Comparison of ENCODE assay signal across 24 cellular contexts in genomic region chr3:10137178-10137577, GRCh38. TPM values are rescaled to one million over a fixed set of nuclear protein-coding genes. Genes with fewer than 3 reads are reported as not detected.
"Had no signal": no experiment of that assay in that cellular context is flagged by ENCODE, and none has a peak within 500 bp of the region (broad histone marks: within the 10 kb centered on the region; RNA-seq: fewer than 3 reads in every experiment).

No MANE protein-coding gene starts in this region.

- ATAC-seq: activated CD8-positive, alpha-beta T cell treated with anti-CD3 and anti-CD28 coated beads, Interleukin-2, amount 10 ng/mL, durations not matched to agents 7 days and 5 days; activated naive CD8-positive, alpha-beta T cell treated with anti-CD3 and anti-CD28 coated beads, Interleukin-2, amount 50 U/mL, for 24 hours; gastrocnemius medialis; left ventricle myocardium superior; stimulated activated naive CD8-positive, alpha-beta T cell treated with anti-CD3 and anti-CD28 coated beads, Interleukin-15, amount 100 ng/mL, for 72 hours had no signal

- H3K4me1 ChIP-seq: gastrocnemius medialis, right atrium auricular region had no signal

- H3K4me3 ChIP-seq: coronary artery, gastrocnemius medialis, right atrium auricular region, skin epidermis, upper lobe of left lung had no signal

- H3K27me3 ChIP-seq: brain microvascular endothelial cell, gastrocnemius medialis, right atrium auricular region, upper lobe of left lung had no signal

- H3K27ac ChIP-seq: brain microvascular endothelial cell, coronary artery, gastrocnemius medialis, right atrium auricular region, skin epidermis, upper lobe of left lung had no signal

- H3K9me3 ChIP-seq: gastrocnemius medialis, right atrium auricular region, upper lobe of left lung had no signal

- DNase-seq: activated B cell treated with CpG ODN at 0.5 μM for 24 hours; activated CD4-positive, alpha-beta T cell treated with anti-CD3 and anti-CD28 coated beads, Interleukin-2, amount 10 ng/mL, durations not matched to agents 24 days and 14 days; activated CD8-positive, alpha-beta T cell treated with anti-CD3 and anti-CD28 coated beads, Interleukin-2, amount 10 ng/mL, durations not matched to agents 7 days and 5 days; activated naive CD4-positive, alpha-beta T cell treated with Interleukin-2 at 50 U/mL for 16 hours; activated naive CD8-positive, alpha-beta T cell treated with anti-CD3 and anti-CD28 coated beads, Interleukin-2, amount 50 U/mL, for 24 hours; activated T-cell treated with anti-CD3 and anti-CD28 coated beads, Interleukin-2, amount 50 U/mL, for 24 hours; aorta; brain microvascular endothelial cell; gastrocnemius medialis; head of caudate nucleus; kidney; left ventricle myocardium superior; occipital lobe; stimulated activated CD4-positive, alpha-beta T cell treated with anti-CD3 and anti-CD28 coated beads, Interleukin-15, amount 100 ng/mL, for 24 hours; stimulated activated CD4-positive, alpha-beta T cell treated with anti-CD3 and anti-CD28 coated beads, Interleukin-2, amount 100 ng/mL, for 48 hours; stimulated activated naive CD8-positive, alpha-beta T cell treated with anti-CD3 and anti-CD28 coated beads, Interleukin-15, amount 100 ng/mL, for 72 hours had no signal

- H3K36me3 ChIP-seq: brain microvascular endothelial cell, gastrocnemius medialis, right atrium auricular region, upper lobe of left lung had no signal

RNA-seq across cellular contexts. Expression of gene FANCD2OS, which starts 29.1 kb away (rescaled TPM):
- total RNA-seq: activated B cell treated with CpG ODN at 0.5 μM for 24 hours; activated CD4-positive, alpha-beta T cell treated with anti-CD3 and anti-CD28 coated beads, Interleukin-2, amount 10 ng/mL, durations not matched to agents 24 days and 14 days; activated CD8-positive, alpha-beta T cell treated with anti-CD3 and anti-CD28 coated beads, Interleukin-2, amount 10 ng/mL, durations not matched to agents 7 days and 5 days; activated T-helper 2 cell treated with anti-CD3 and anti-CD28 coated beads, Interferon-gamma antibody, Interleukin-2, Interleukin-4, amounts not matched to agents 10 μg/mL and 5 μg/mL and 100 μg/mL, durations not matched to agents 14 hours and 24 hours and 36 hours; aorta; gastrocnemius medialis; kidney; left ventricle myocardium superior; mononuclear cell; occipital lobe; progenitor cell of endocrine pancreas; right atrium auricular region; temporal lobe; upper lobe of left lung had no signal
